22 cellular contexts compared by ENCODE assay signal in genomic region chr4:181204109-181204508, GRCh38.
"Had no signal": no experiment of that assay in that cellular context is flagged by ENCODE, and none has a peak within 500 bp of the region (broad histone marks: within the 10 kb centered on the region; RNA-seq: fewer than 3 reads in every experiment).

No MANE protein-coding gene starts in this region.

- H3K4me3 Mint-ChIP-seq: effector memory CD8-positive, alpha-beta T cell; naive thymus-derived CD8-positive, alpha-beta T cell; nephron progenitor cell; stimulated activated effector memory CD8-positive, alpha-beta T cell treated with anti-CD3 and anti-CD28 coated beads, Interleukin-12 subunit alpha, Interleukin-12 subunit beta, amount 100 ng/mL, for 72 hours had no signal

- DNase-seq: cortex of kidney; effector memory CD8-positive, alpha-beta T cell; gastrocnemius medialis; head of caudate nucleus; naive thymus-derived CD8-positive, alpha-beta T cell; nephron progenitor cell; occipital lobe; ovary; posterior cingulate gyrus; psoas muscle; right cardiac atrium; sigmoid colon; stimulated activated CD4-positive, alpha-beta T cell treated with anti-CD3 and anti-CD28 coated beads, Interleukin-2, amount 100 ng/mL, for 24 hours; stimulated activated CD4-positive, alpha-beta T cell treated with anti-CD3 and anti-CD28 coated beads, Interleukin-4, amount 100 ng/mL, for 24 hours; stimulated activated naive CD4-positive, alpha-beta T cell treated with Interleukin-2 at 50 U/mL for 16 hours; stomach; thyroid gland; upper lobe of left lung; uterus had no signal

- H3K27me3 ChIP-seq: gastrocnemius medialis, ovary, sigmoid colon, stomach, thyroid gland, upper lobe of left lung, uterus had no signal

- H3K36me3 Mint-ChIP-seq: naive thymus-derived CD8-positive, alpha-beta T cell; stimulated activated effector memory CD8-positive, alpha-beta T cell treated with anti-CD3 and anti-CD28 coated beads, Interleukin-12 subunit alpha, Interleukin-12 subunit beta, amount 100 ng/mL, for 72 hours had no signal

- H3K27me3 Mint-ChIP-seq: effector memory CD8-positive, alpha-beta T cell had no signal

- H3K9me3 Mint-ChIP-seq: nephron progenitor cell had no signal

- H3K9me3 ChIP-seq: gastrocnemius medialis, ovary, psoas muscle, sigmoid colon, stomach, thyroid gland, upper lobe of left lung, uterus had no signal

- H3K36me3 ChIP-seq: gastrocnemius medialis, ovary, sigmoid colon, stomach, thyroid gland, upper lobe of left lung, uterus had no signal

- H3K4me1 Mint-ChIP-seq: naive thymus-derived CD8-positive, alpha-beta T cell; stimulated activated effector memory CD8-positive, alpha-beta T cell treated with anti-CD3 and anti-CD28 coated beads, Interleukin-12 subunit alpha, Interleukin-12 subunit beta, amount 100 ng/mL, for 72 hours had no signal

- H3K27ac ChIP-seq: gastrocnemius medialis, ovary, psoas muscle, sigmoid colon, stomach, thyroid gland, upper lobe of left lung, uterus had no signal

- H3K4me3 ChIP-seq: gastrocnemius medialis, ovary, psoas muscle, sigmoid colon, stomach, thyroid gland, upper lobe of left lung, uterus had no signal

- ATAC-seq: effector memory CD8-positive, alpha-beta T cell; gastrocnemius medialis; naive thymus-derived CD8-positive, alpha-beta T cell; psoas muscle; right cardiac atrium; stimulated activated effector memory CD8-positive, alpha-beta T cell treated with anti-CD3 and anti-CD28 coated beads, Interleukin-12 subunit alpha, Interleukin-12 subunit beta, amount 100 ng/mL, for 72 hours had no signal

- H3K4me1 ChIP-seq: gastrocnemius medialis, psoas muscle, sigmoid colon, stomach, upper lobe of left lung, uterus had no signal

- H3K27ac Mint-ChIP-seq: effector memory CD8-positive, alpha-beta T cell; naive thymus-derived CD8-positive, alpha-beta T cell; nephron progenitor cell; stimulated activated effector memory CD8-positive, alpha-beta T cell treated with anti-CD3 and anti-CD28 coated beads, Interleukin-12 subunit alpha, Interleukin-12 subunit beta, amount 100 ng/mL, for 72 hours had no signal

- FAIRE-seq: endometrium, keratinocyte had no signal
